In genomic region chr2:9842487-9843228, GRCh38 we compare ENCODE assay signal across 8 cellular contexts. TPM values are rescaled to one million over a fixed set of nuclear protein-coding genes. Genes with fewer than 3 reads are reported as not detected.
DNase-seq lines count a peak whose midpoint lies in the region; ATAC-seq and TF ChIP-seq lines count a peak whose summit lies in the region.

No MANE protein-coding gene starts in this region.

- H3K27me3 Mint-ChIP-seq in activated naive CD4-positive, alpha-beta T cell treated with anti-CD3 and anti-CD28 coated beads, Interleukin-2, amount 10 ng/mL, durations not matched to agents 7 days and 5 days = peaks cover 17% of the 10 kb centered on the region
- H3K27me3 Mint-ChIP-seq in memory B cell = no peaks in the 10 kb centered on the region

- intact Hi-C loops in upper lobe of right lung (cut with DNase I) = no loop called here

- DNase-seq in activated naive CD4-positive, alpha-beta T cell treated with anti-CD3 and anti-CD28 coated beads, Interleukin-2, amount 10 ng/mL, durations not matched to agents 7 days and 5 days = no peak
- DNase-seq in activated naive CD4-positive, alpha-beta T cell treated with Interleukin-2 at 50 U/mL for 16 hours = no peak
- no peak for DNase-seq in brain microvascular endothelial cell
- DNase-seq in memory B cell (ENCODE audit: low spot score in 2 of 2) = no peak
- no peak for DNase-seq in upper lobe of right lung
- no peak for DNase-seq in activated CD8-positive, alpha-beta memory T cell treated with anti-CD3 and anti-CD28 coated beads, Interleukin-2, amount 50 U/mL, for 4 hours

- H3K27ac Mint-ChIP-seq in activated naive CD4-positive, alpha-beta T cell treated with anti-CD3 and anti-CD28 coated beads, Interleukin-2, amount 10 ng/mL, durations not matched to agents 7 days and 5 days = peak overlapping the region; percentile 90
- H3K27ac Mint-ChIP-seq in memory B cell = peak overlapping the region; percentile 91

- H3K4me3 ChIP-seq in brain microvascular endothelial cell (ENCODE audit: low read depth, low read length) (peak overlapping the region; percentile 75), upper lobe of right lung (peak overlapping the region; percentile 85)

- CTCF ChIA-PET in activated naive CD4-positive, alpha-beta T cell treated with anti-CD3 and anti-CD28 coated beads, Interleukin-2, amount 10 ng/mL, durations not matched to agents 7 days and 5 days (lab: Charles Lee) = interaction anchor here (0.8 to 3.3 kb wide), 6 partner anchors 11 to 129 kb away, joined by 3 to 29 read pairs (median 4); no protein-coding TSS in a partner anchor

- H3K4me1 Mint-ChIP-seq in activated naive CD4-positive, alpha-beta T cell treated with anti-CD3 and anti-CD28 coated beads, Interleukin-2, amount 10 ng/mL, durations not matched to agents 7 days and 5 days = peaks cover 44% of the 10 kb centered on the region
- H3K4me1 Mint-ChIP-seq in memory B cell = peaks cover 24% of the 10 kb centered on the region

- no peaks in the 10 kb centered on the region for H3K9me3 Mint-ChIP-seq in activated naive CD4-positive, alpha-beta T cell treated with anti-CD3 and anti-CD28 coated beads, Interleukin-2, amount 10 ng/mL, durations not matched to agents 7 days and 5 days
- H3K9me3 Mint-ChIP-seq in memory B cell = no peaks in the 10 kb centered on the region

- peak overlapping the region; percentile 85 for H3K4me3 Mint-ChIP-seq in activated naive CD4-positive, alpha-beta T cell treated with anti-CD3 and anti-CD28 coated beads, Interleukin-2, amount 10 ng/mL, durations not matched to agents 7 days and 5 days
- peak overlapping the region; percentile 94 for H3K4me3 Mint-ChIP-seq in memory B cell

- H3K27ac ChIP-seq in brain microvascular endothelial cell = peak overlapping the region; percentile 68
- H3K27ac ChIP-seq in upper lobe of right lung = peak overlapping the region; percentile 90

- H3K27me3 ChIP-seq in brain microvascular endothelial cell (replicated peaks) = no peaks in the 10 kb centered on the region
- H3K27me3 ChIP-seq in upper lobe of right lung = no peaks in the 10 kb centered on the region

- no peak for ATAC-seq in memory B cell (ENCODE audit: low read depth)
- ATAC-seq in upper lobe of right lung = no peak
- no peak for ATAC-seq in HG02588 (IDR thresholded peaks at IDR 0.05; ENCODE audit: unreplicated experiment)
- ATAC-seq in GM18502 (IDR thresholded peaks at IDR 0.05; ENCODE audit: poor library complexity, unreplicated experiment) = no peak

- H3K4me1 ChIP-seq in upper lobe of right lung = peaks cover 24% of the 10 kb centered on the region

- TF ChIP-seq CTCF in brain microvascular endothelial cell (IDR thresholded peaks at IDR 0.05; ENCODE audit: low read depth, low read length, missing control alignments) (no peak), upper lobe of right lung (IDR thresholded peaks at IDR 0.05) (no peak)

- H3K9me3 ChIP-seq in upper lobe of right lung = no peaks in the 10 kb centered on the region

- peaks cover 32% of the 10 kb centered on the region for H3K36me3 Mint-ChIP-seq in activated naive CD4-positive, alpha-beta T cell treated with anti-CD3 and anti-CD28 coated beads, Interleukin-2, amount 10 ng/mL, durations not matched to agents 7 days and 5 days
- H3K36me3 Mint-ChIP-seq in memory B cell = peaks cover 9% of the 10 kb centered on the region

- H3K36me3 ChIP-seq in brain microvascular endothelial cell (replicated peaks) (peaks cover 4% of the 10 kb centered on the region), upper lobe of right lung (peaks cover 14% of the 10 kb centered on the region)

- in situ Hi-C loops in brain microvascular endothelial cell (cut with HindIII; ENCODE audit: low pct_ligation_motif_present, low sequenced_read_pairs) = no loop called here

RNA-seq across cellular contexts. Expression of gene TAF1B, which starts 0.6 kb away (rescaled TPM):
- total RNA-seq in upper lobe of right lung = 19.5 TPM
